13 cellular contexts compared by ENCODE assay signal in genomic region chrX:30643313-30643821, GRCh38. TPM values are rescaled to one million over a fixed set of nuclear protein-coding genes. Genes with fewer than 3 reads are reported as not detected.
A peak's percentile ranks its signal among the peaks of the same experiment; 100 is the strongest.
DNase-seq lines count a peak whose midpoint lies in the region; ATAC-seq and TF ChIP-seq lines count a peak whose summit lies in the region.
"Had no signal": no experiment of that assay in that cellular context is flagged by ENCODE, and none has a peak within 500 bp of the region (broad histone marks: within the 10 kb centered on the region; RNA-seq: fewer than 3 reads in every experiment).

No MANE protein-coding gene starts in this region.

- no peak overlapping the region for H3K9ac ChIP-seq in adipocyte (ENCODE audit: low read length)

- H3K9me3 ChIP-seq in adipocyte (ENCODE audit: control insufficient read depth, low read length), result no peaks in the 10 kb centered on the region
- H3K9me3 ChIP-seq in lower lobe of right lung, result no peaks in the 10 kb centered on the region
- H3K9me3 ChIP-seq: vagina had no signal

- intact Hi-C loops in lower lobe of right lung (cut with DNase I), result no loop called here

- H3K27me3 ChIP-seq in adipocyte (replicated peaks; ENCODE audit: control insufficient read depth, insufficient read depth, low read length) (no peaks in the 10 kb centered on the region), lower lobe of right lung (ENCODE audit: low read depth) (no peaks in the 10 kb centered on the region)
- H3K27me3 ChIP-seq: vagina had no signal

- TF ChIP-seq CTCF in lower lobe of right lung (IDR thresholded peaks at IDR 0.05), result no peak

- H3K36me3 ChIP-seq in adipocyte (ENCODE audit: control insufficient read depth, insufficient read depth, low read length, severe bottlenecking) (no peaks in the 10 kb centered on the region), lower lobe of right lung (no peaks in the 10 kb centered on the region)
- H3K36me3 ChIP-seq: vagina had no signal

- peak; percentile 75 to 87 for ATAC-seq in lower lobe of right lung
- no peak for ATAC-seq in GM19023 (IDR thresholded peaks at IDR 0.05; ENCODE audit: unreplicated experiment)
- no peak for ATAC-seq in HG03520 (IDR thresholded peaks at IDR 0.05; ENCODE audit: unreplicated experiment)
- ATAC-seq: activated CD8-positive, alpha-beta T cell treated with anti-CD3 and anti-CD28 coated beads, Interleukin-2, amount 10 ng/mL, durations not matched to agents 7 days and 5 days; SK-N-SH treated with all-trans-retinoic acid at 6 μM for 48 hours had no signal

- DNase-seq in AG20443 (ENCODE audit: low spot score) (peak; percentile 43), HCEC 1CT (peak; percentile 82), adipocyte (ENCODE audit: low read depth) (peak; percentile 42), lower lobe of right lung (no peak), NCI-H2081 treated with DMSO at 0.1 percent for 48 hours (lab: John Stamatoyannopoulos, UW) (no peak)
- no peak for DNase-seq in activated CD4-positive, CD25-positive, alpha-beta regulatory T cell treated with anti-CD3 and anti-CD28 coated beads, Interleukin-2, amount 50 U/mL, for 72 hours
- DNase-seq: activated CD8-positive, alpha-beta T cell treated with anti-CD3 and anti-CD28 coated beads, Interleukin-2, amount 10 ng/mL, durations not matched to agents 7 days and 5 days; hypothalamus; NCI-H1048 had no signal

- peak overlapping the region; percentile 49 for H3K27ac ChIP-seq in lower lobe of right lung
- H3K27ac ChIP-seq: vagina had no signal

- H3K4me3 ChIP-seq in adipocyte (ENCODE audit: low read length), result no peak overlapping the region
- no peak overlapping the region for H3K4me3 ChIP-seq in lower lobe of right lung
- H3K4me3 ChIP-seq: vagina had no signal

- H3K4me1 ChIP-seq in adipocyte (ENCODE audit: control insufficient read depth, insufficient read depth, low read length) (peaks cover 4% of the 10 kb centered on the region), lower lobe of right lung (no peaks in the 10 kb centered on the region)
- H3K4me1 ChIP-seq: vagina had no signal

RNA-seq across cellular contexts. Expression of gene GK, which starts 9.9 kb away (rescaled TPM):
- 46.3 TPM for total RNA-seq in lower lobe of right lung

Comparison
In these comparisons a context has a peak if more than half of its experiments do, and no peak if none do; other contexts are left out.
1. DNase-seq: peak in AG20443 (single experiment), HCEC 1CT (single experiment) and adipocyte (single experiment); none in lower lobe of right lung (single experiment), activated CD4-positive, CD25-positive, alpha-beta regulatory T cell treated with anti-CD3 and anti-CD28 coated beads, Interleukin-2, amount 50 U/mL, for 72 hours (single experiment) and NCI-H2081 treated with DMSO at 0.1 percent for 48 hours (single experiment).
2. ATAC-seq: peak in lower lobe of right lung (2 of 2); none in GM19023 (single experiment) and HG03520 (single experiment).